ENCODE assay signal across 19 cellular contexts in genomic region chr14:100160534-100160916, GRCh38.
"Had no signal": no experiment of that assay in that cellular context is flagged by ENCODE, and none has a peak within 500 bp of the region (broad histone marks: within the 10 kb centered on the region; RNA-seq: fewer than 3 reads in every experiment).

No MANE protein-coding gene starts in this region.

- ATAC-seq: gastroesophageal sphincter, psoas muscle, sciatic nerve had no signal

- H3K36me3 ChIP-seq: gastroesophageal sphincter, spleen, transverse colon had no signal

- H3K36me3 Mint-ChIP-seq: stimulated activated memory B cell treated with anti-CD40 and anti-IgM and Interleukin-4, amounts not matched to agents 10 μg/mL and 1 μg/mL and 100 μg/mL, for 72 hours had no signal

- H3K4me3 Mint-ChIP-seq: dendritic cell treated with granulocyte-macrophage colony-stimulating factor and Interleukin-4, amounts not matched to agents 40 ng/mL and 50 ng/mL, for 4 days; effector memory CD8-positive, alpha-beta T cell had no signal

- H3K9me3 ChIP-seq: gastroesophageal sphincter, psoas muscle, transverse colon had no signal

- H3K9me3 Mint-ChIP-seq: effector memory CD8-positive, alpha-beta T cell; nephron; stimulated activated memory B cell treated with anti-CD40 and anti-IgM and Interleukin-4, amounts not matched to agents 10 μg/mL and 1 μg/mL and 100 μg/mL, for 72 hours had no signal

- H3K27ac ChIP-seq: gastroesophageal sphincter, psoas muscle, spleen had no signal

- H3K27ac Mint-ChIP-seq: dendritic cell treated with granulocyte-macrophage colony-stimulating factor and Interleukin-4, amounts not matched to agents 40 ng/mL and 50 ng/mL, for 4 days; effector memory CD8-positive, alpha-beta T cell; nephron; stimulated activated memory B cell treated with anti-CD40 and anti-IgM and Interleukin-4, amounts not matched to agents 10 μg/mL and 1 μg/mL and 100 μg/mL, for 72 hours had no signal

- DNase-seq: activated CD4-positive, alpha-beta T cell treated with anti-CD3 and anti-CD28 coated beads, Interleukin-2, amount 50 U/mL, for 48 hours; activated CD8-positive, alpha-beta memory T cell treated with anti-CD3 and anti-CD28 coated beads, Interleukin-2, amount 50 U/mL, for 48 hours; activated naive CD4-positive, alpha-beta T cell treated with anti-CD3 and anti-CD28 coated beads, Interleukin-2, amount 50 U/mL, for 16 hours; anterior cingulate cortex; cerebellar nuclear complex; effector memory CD8-positive, alpha-beta T cell; hypothalamus; midbrain; psoas muscle; spleen; stimulated activated CD4-positive, alpha-beta T cell treated with anti-CD3 and anti-CD28 coated beads, Interleukin-1b, Interleukin-23, amount 100 ng/mL, for 48 hours; substantia nigra; T-helper 2 cell; transverse colon had no signal

- H3K27me3 Mint-ChIP-seq: stimulated activated memory B cell treated with anti-CD40 and anti-IgM and Interleukin-4, amounts not matched to agents 10 μg/mL and 1 μg/mL and 100 μg/mL, for 72 hours had no signal
